Comparison of ENCODE assay signal across 9 cellular contexts in the genomic region with DNA sequence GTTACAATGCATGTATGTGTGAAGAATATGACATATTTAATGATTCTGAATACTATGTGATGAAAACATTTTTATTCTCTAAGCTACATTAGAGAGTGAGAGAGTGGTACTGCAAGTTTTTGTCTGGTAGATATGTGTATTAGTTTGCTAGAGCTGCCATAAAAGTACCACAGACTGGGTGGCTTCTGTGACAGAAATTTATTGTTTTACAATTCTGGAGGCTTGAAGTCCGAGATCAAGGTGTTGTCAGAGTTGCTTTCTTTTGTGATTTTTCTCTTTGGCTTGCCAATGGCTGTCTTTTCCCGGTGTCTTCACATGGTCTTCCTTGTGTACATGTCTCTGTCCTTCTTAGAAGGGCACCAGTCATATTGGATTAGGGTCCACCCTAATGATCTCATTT. TPM values are rescaled to one million over a fixed set of nuclear protein-coding genes. Genes with fewer than 3 reads are reported as not detected.
"Had no signal": no experiment of that assay in that cellular context is flagged by ENCODE, and none has a peak within 500 bp of the region (broad histone marks: within the 10 kb centered on the region; RNA-seq: fewer than 3 reads in every experiment).

No MANE protein-coding gene starts in this region.

- DNase-seq: H9, HCEC 1CT, IMR-90 had no signal

- ATAC-seq: GM23338, K562 had no signal

- H3K4me3 ChIP-seq: GM23338, K562 had no signal

- FAIRE-seq: H1, H54, HTR-8/SVneo, K562 had no signal

RNA-seq across cellular contexts. Expression of a gene that starts 6.9 kb away (rescaled TPM):
- total RNA-seq: GM23338, H1, H9, HT-29, IMR-90, K562 had no signal
- polyA plus RNA-seq: GM23338, H1, IMR-90, K562 had no signal

RNA-seq across cellular contexts. Expression of a gene that starts 46.3 kb away (rescaled TPM):
- total RNA-seq: GM23338, H1, H9, HT-29, IMR-90, K562 had no signal
- polyA plus RNA-seq: GM23338, H1, K562 had no signal
